Comparison of ENCODE assay signal across 11 cellular contexts in genomic region chr1:27633298-27633610, GRCh38. TPM values are rescaled to one million over a fixed set of nuclear protein-coding genes. Genes with fewer than 3 reads are reported as not detected.
A peak's percentile ranks its signal among the peaks of the same experiment; 100 is the strongest.
DNase-seq lines count a peak whose midpoint lies in the region; ATAC-seq, FAIRE-seq and TF ChIP-seq lines count a peak whose summit lies in the region.
"Had no signal": no experiment of that assay in that cellular context is flagged by ENCODE, and none has a peak within 500 bp of the region (broad histone marks: within the 10 kb centered on the region; RNA-seq: fewer than 3 reads in every experiment).

No MANE protein-coding gene starts in this region.

- no peak overlapping the region for H3K23ac ChIP-seq in H1 (ENCODE audit: insufficient read length)

- no peaks in the 10 kb centered on the region for H3K79me1 ChIP-seq in H1 (ENCODE audit: low read depth, low read length)

- 88% methylated on average over 5 of the region's 5 CpGs; no CpG with 5 or more reads in 1 of the 2 experiments for WGBS in H1 (ENCODE audit: extremely low coverage in 1 of 2, insufficient coverage in 1 of 2, insufficient read length in 1 of 2, insufficient replicate concordance in 2 of 2, low coverage in 1 of 2, low lambda C conversion rate in 2 of 2, missing lambda C conversion rate in 1 of 2), 2 experiments

- no peak for ATAC-seq in stimulated activated memory B cell treated with anti-CD40 and anti-IgM and Interleukin-4, amounts not matched to agents 10 μg/mL and 1 μg/mL and 100 μg/mL, for 72 hours
- ATAC-seq in GM21360 (IDR thresholded peaks at IDR 0.05; ENCODE audit: unreplicated experiment), result no peak

- POLR2A ChIA-PET in H1 (lab: Charles Lee; ENCODE audit: partially characterized antibody), result interaction anchor here (1.0 to 1.2 kb wide), 2 partner anchors 11 to 12 kb away, joined by 3 read pairs; no protein-coding TSS in a partner anchor

- H3K14ac ChIP-seq in H1 (ENCODE audit: insufficient read length), result no peak overlapping the region

- H3K4me2 ChIP-seq in Loucy (ENCODE audit: low read depth, low read length, poor library complexity, severe bottlenecking) (peak overlapping the region; percentile 56), H1 (ENCODE audit: insufficient read depth in 1 of 2, low read depth in 2 of 2, low read length in 2 of 2) (no peak overlapping the region)

- no peaks in the 10 kb centered on the region for H3K9me3 Mint-ChIP-seq in stimulated activated memory B cell treated with anti-CD40 and anti-IgM and Interleukin-4, amounts not matched to agents 10 μg/mL and 1 μg/mL and 100 μg/mL, for 72 hours
- H3K9me3 Mint-ChIP-seq in HFFc6, result no peaks in the 10 kb centered on the region

- peak overlapping the region; percentile 20; the same call in 1 of the 2 replicates for H2AK5ac ChIP-seq in H1 (ENCODE audit: low read depth, low read length)

- TF ChIP-seq POLR2A in H1 (IDR thresholded peaks at IDR 0.05; ENCODE audit: control extremely low read depth in 1 of 2, low read depth in 2 of 2, low read length in 2 of 2), result no peak

- no peak overlapping the region for H3K27ac ChIP-seq in H1 (ENCODE audit: low read depth, low read length)

- H2BK120ac ChIP-seq in H1 (replicated peaks; ENCODE audit: low read depth, low read length), result no peak overlapping the region

- DNase-seq in GM12865 (ENCODE audit: low read depth), result no peak
- no peak for DNase-seq in H1 (ENCODE audit: low read depth in 1 of 2, low spot score in 2 of 2)
- DNase-seq in HFFc6, result no peak
- no peak for DNase-seq in MV-4-11 (lab: John Stamatoyannopoulos, UW)
- DNase-seq: DMS153; effector CD8-positive, alpha-beta T cell; MG63; SW 1271 had no signal

- H3K23me2 ChIP-seq in H1 (ENCODE audit: low read depth, low read length), result peaks cover 6% of the 10 kb centered on the region; the same call in 1 of the 2 replicates

- TF ChIP-seq RAD21 in H1 (IDR thresholded peaks at IDR 0.05 in 1 of 2, conservative IDR thresholded peaks at IDR 0.05 in 1 of 2; ENCODE audit: low read depth in 2 of 2, low read length in 2 of 2), result no peak

- H3K18ac ChIP-seq in H1 (ENCODE audit: extremely low read depth, low read length), result no peak overlapping the region

- H3K4me1 ChIP-seq in Loucy (ENCODE audit: insufficient read depth, low read length, poor library complexity, severe bottlenecking) (peaks cover 60% of the 10 kb centered on the region), H1 (replicated peaks in 1 of 4; ENCODE audit: control insufficient read depth in 3 of 4, insufficient read depth in 4 of 4, low read length in 3 of 4) (peaks cover 0 to 12% (median 4%) of the 10 kb centered on the region in 4 experiments; a peak in 6 of 7 replicates)

- H3F3A ChIP-seq in Loucy (ENCODE audit: low read depth), result no peaks in the 10 kb centered on the region; the same call in 1 of the 2 replicates

- no peak overlapping the region for H2BK5ac ChIP-seq in H1 (ENCODE audit: low read depth, low read length)

- no peak overlapping the region for H2BK15ac ChIP-seq in H1 (ENCODE audit: low read length)

- H3K79me2 ChIP-seq in Loucy (ENCODE audit: insufficient read depth, low read length), result no peaks in the 10 kb centered on the region
- H3K79me2 ChIP-seq in H1 (ENCODE audit: control insufficient read depth in 1 of 2, insufficient read depth in 2 of 2, low read length in 2 of 2), result no peaks in the 10 kb centered on the region

- TF ChIP-seq CTCF in GM12865 (IDR thresholded peaks at IDR 0.05; ENCODE audit: insufficient read depth, low read depth, low read length, missing control alignments), result no peak
- no peak for TF ChIP-seq CTCF in Loucy (conservative IDR thresholded peaks at IDR 0.05; ENCODE audit: low read length)
- no peak for TF ChIP-seq CTCF in H1 (IDR thresholded peaks at IDR 0.05; ENCODE audit: control extremely low read depth in 1 of 3, insufficient read depth in 1 of 3, low read depth in 1 of 3, low read length in 3 of 3)
- no peak for TF ChIP-seq CTCF in HFFc6 (IDR thresholded peaks at IDR 0.05)

- CTCF ChIA-PET in H1 (lab: Charles Lee; ENCODE audit: partially characterized antibody), result interaction anchor here (0.8 to 5.3 kb wide), 5 partner anchors 10 to 24 kb away, joined by 3 to 49 read pairs (median 4); no protein-coding TSS in a partner anchor

- 0 out of 2 replicates have a peak overlapping the region, but pooled peaks have one; percentile 2 for H2BK12ac ChIP-seq in H1 (ENCODE audit: low read depth, low read length)

- no peak overlapping the region for H3K56ac ChIP-seq in H1 (replicated peaks; ENCODE audit: insufficient read length, low read depth, low read length)

- no peak overlapping the region for H4K5ac ChIP-seq in H1 (ENCODE audit: insufficient read length, low read depth, low read length)

- no peaks in the 10 kb centered on the region for H3K27me3 ChIP-seq in Loucy (ENCODE audit: insufficient read depth, low read length, poor library complexity, severe bottlenecking)
- H3K27me3 ChIP-seq in H1 (replicated peaks in 1 of 4; ENCODE audit: control insufficient read depth in 3 of 4, extremely low read depth in 1 of 4, insufficient read depth in 3 of 4, low read length in 3 of 4), result peaks cover 19 to 36% (median 31%) of the 10 kb centered on the region in 4 experiments
- H3K27me3 ChIP-seq: MG63 had no signal

- H3K9me3 ChIP-seq in Loucy (ENCODE audit: insufficient read depth, low read depth, low read length) (no peaks in the 10 kb centered on the region), H1 (ENCODE audit: insufficient read depth in 2 of 2, low read depth in 1 of 2, low read length in 1 of 2) (no peaks in the 10 kb centered on the region)
- H3K9me3 ChIP-seq: MG63 had no signal

- no peak for TF ChIP-seq EP300 in H1 (IDR thresholded peaks at IDR 0.05; ENCODE audit: borderline replicate concordance in 1 of 2, low read depth in 2 of 2, low read length in 2 of 2)

- H3K4me3 ChIP-seq in GM12865 (ENCODE audit: low read depth, low read length), result peak overlapping the region; percentile 49
- peak overlapping the region; percentile 65 for H3K4me3 ChIP-seq in Loucy (ENCODE audit: low read length, poor library complexity, severe bottlenecking)
- H3K4me3 ChIP-seq in H1 (ENCODE audit: extremely low read depth in 1 of 4, insufficient read depth in 2 of 4, low read depth in 3 of 4, low read length in 4 of 4), result no peak overlapping the region
- H3K4me3 ChIP-seq: MG63 had no signal

- no peak overlapping the region for H3K4ac ChIP-seq in H1 (replicated peaks; ENCODE audit: insufficient read length, low read depth, low read length)

- H4K91ac ChIP-seq in H1 (replicated peaks; ENCODE audit: insufficient read length, low read length), result no peak overlapping the region

- H3K27ac Mint-ChIP-seq in stimulated activated memory B cell treated with anti-CD40 and anti-IgM and Interleukin-4, amounts not matched to agents 10 μg/mL and 1 μg/mL and 100 μg/mL, for 72 hours, result peak overlapping the region; percentile 88
- no peak overlapping the region for H3K27ac Mint-ChIP-seq in HFFc6

- no peak overlapping the region; the same call in 1 of the 2 replicates for H4K8ac ChIP-seq in H1 (ENCODE audit: extremely low read depth, insufficient read depth, low read length)

- no peak overlapping the region for H2AFZ ChIP-seq in Loucy (ENCODE audit: low read length)
- no peak overlapping the region for H2AFZ ChIP-seq in H1 (ENCODE audit: low read length)

- peaks cover 84% of the 10 kb centered on the region for H3K4me1 Mint-ChIP-seq in stimulated activated memory B cell treated with anti-CD40 and anti-IgM and Interleukin-4, amounts not matched to agents 10 μg/mL and 1 μg/mL and 100 μg/mL, for 72 hours
- H3K4me1 Mint-ChIP-seq in HFFc6 (ENCODE audit: low read depth), result peaks cover 11% of the 10 kb centered on the region

- H3K36me3 Mint-ChIP-seq in stimulated activated memory B cell treated with anti-CD40 and anti-IgM and Interleukin-4, amounts not matched to agents 10 μg/mL and 1 μg/mL and 100 μg/mL, for 72 hours, result no peaks in the 10 kb centered on the region
- no peaks in the 10 kb centered on the region for H3K36me3 Mint-ChIP-seq in HFFc6 (ENCODE audit: low read depth)

- FAIRE-seq in H1 (lab: Jason Lieb, UNC), result no peak

- no peaks in the 10 kb centered on the region for H4K20me1 ChIP-seq in Loucy (ENCODE audit: insufficient read depth, low read length, poor library complexity, severe bottlenecking)
- no peaks in the 10 kb centered on the region for H4K20me1 ChIP-seq in H1 (replicated peaks in 1 of 2; ENCODE audit: control insufficient read depth in 1 of 2, insufficient read depth in 2 of 2, low read length in 2 of 2)

- peak overlapping the region; percentile 44 for H3K4me3 Mint-ChIP-seq in stimulated activated memory B cell treated with anti-CD40 and anti-IgM and Interleukin-4, amounts not matched to agents 10 μg/mL and 1 μg/mL and 100 μg/mL, for 72 hours
- no peak overlapping the region for H3K4me3 Mint-ChIP-seq in HFFc6

- peak overlapping the region; percentile 73 for H3K9ac ChIP-seq in Loucy (ENCODE audit: low read depth, low read length, poor library complexity, severe bottlenecking)
- no peak overlapping the region for H3K9ac ChIP-seq in H1 (replicated peaks in 1 of 4; ENCODE audit: extremely low read depth in 1 of 4, low read depth in 3 of 4, low read length in 3 of 4)

- H2BK20ac ChIP-seq in H1 (ENCODE audit: low read length), result no peak overlapping the region

- H3K27me3 Mint-ChIP-seq in stimulated activated memory B cell treated with anti-CD40 and anti-IgM and Interleukin-4, amounts not matched to agents 10 μg/mL and 1 μg/mL and 100 μg/mL, for 72 hours, result no peaks in the 10 kb centered on the region
- peaks cover 19% of the 10 kb centered on the region for H3K27me3 Mint-ChIP-seq in HFFc6 (ENCODE audit: insufficient read depth)

- H3K36me3 ChIP-seq in Loucy (ENCODE audit: insufficient read depth, low read length), result no peaks in the 10 kb centered on the region
- H3K36me3 ChIP-seq in H1 (ENCODE audit: control insufficient read depth in 2 of 4, insufficient read depth in 4 of 4, low read length in 3 of 4), result no peaks in the 10 kb centered on the region
- H3K36me3 ChIP-seq: MG63 had no signal

- no peaks in the 10 kb centered on the region for H3K9me2 ChIP-seq in Loucy (replicated peaks; ENCODE audit: low read depth, low read length)

RNA-seq across cellular contexts. Expression of gene FGR, which starts 1.7 kb away (rescaled TPM):
- total RNA-seq in H1 (2021; fragmentation: NEBNext Ultra II Directional; extraction: Animal tissue kit (Norgen Biotek cat#: 25700)), result 0.22 and 0.36 TPM in 2 replicates
- polyA plus RNA-seq in H1 (2011; rRNA removed), result 0.86 and 0.95 TPM in 2 replicates
- polyA plus RNA-seq in H1 (2011; cell fraction: cytosol; rRNA removed), result 0.62 TPM
- 1.6 TPM for polyA plus RNA-seq in H1 (2011; cell fraction: nucleus; rRNA removed)
- 0.39 to 0.50 TPM (median 0.42 TPM) in 3 of 4 replicates, not detected in the other for polyA plus RNA-seq in H1 (2012, experiment 1 of 2)
- polyA plus RNA-seq in H1 (2012, experiment 2 of 2), result 0.18 TPM
- 0.34 TPM for polyA plus RNA-seq in H1 (2013, experiment 1 of 2)
- 0.33 TPM for polyA plus RNA-seq in H1 (2013, experiment 2 of 2)
- polyA minus RNA-seq in H1 (2011; rRNA and poly(A)+ RNA removed), result 0.57 and 1.2 TPM in 2 replicates
- not detected for polyA minus RNA-seq in H1 (2011; cell fraction: cytosol; rRNA and poly(A)+ RNA removed)
- polyA minus RNA-seq in H1 (2011; cell fraction: nucleus; rRNA and poly(A)+ RNA removed), result 0.60 TPM
- not detected for total RNA-seq in HFFc6 (2021; fragmentation: NEBNext Ultra II Directional; extraction: Animal tissue kit (Norgen Biotek cat#: 25700))

RNA-seq across cellular contexts. Expression of gene AHDC1, which starts 29.3 kb away (rescaled TPM):
- 35.1 and 39.4 TPM in 2 replicates for total RNA-seq in H1 (2021; fragmentation: NEBNext Ultra II Directional; extraction: Animal tissue kit (Norgen Biotek cat#: 25700))
- 4.4 and 8.6 TPM in 2 replicates for polyA plus RNA-seq in H1 (2011; rRNA removed)
- 3.3 TPM for polyA plus RNA-seq in H1 (2011; cell fraction: cytosol; rRNA removed)
- 17.1 TPM for polyA plus RNA-seq in H1 (2011; cell fraction: nucleus; rRNA removed)
- 18.4 to 23.0 TPM (median 21.1 TPM) in 4 replicates for polyA plus RNA-seq in H1 (2012, experiment 1 of 2)
- 17.0 TPM for polyA plus RNA-seq in H1 (2012, experiment 2 of 2)
- polyA plus RNA-seq in H1 (2013, experiment 1 of 2), result 11.2 TPM
- polyA plus RNA-seq in H1 (2013, experiment 2 of 2), result 11.1 TPM
- polyA minus RNA-seq in H1 (2011; rRNA and poly(A)+ RNA removed), result 4.4 and 6.1 TPM in 2 replicates
- polyA minus RNA-seq in H1 (2011; cell fraction: cytosol; rRNA and poly(A)+ RNA removed), result 11.9 TPM
- polyA minus RNA-seq in H1 (2011; cell fraction: nucleus; rRNA and poly(A)+ RNA removed), result 10.5 TPM
- total RNA-seq in HFFc6 (2021; fragmentation: NEBNext Ultra II Directional; extraction: Animal tissue kit (Norgen Biotek cat#: 25700)), result 10 to 100 TPM; 30.7 to 53.2 (median 34.7) TPM

RNA-seq across cellular contexts. Expression of gene IFI6, which starts 38.7 kb away (rescaled TPM):
- total RNA-seq in H1 (2021; fragmentation: NEBNext Ultra II Directional; extraction: Animal tissue kit (Norgen Biotek cat#: 25700)), result 4.9 and 6.1 TPM in 2 replicates
- 13.0 and 13.2 TPM in 2 replicates for polyA plus RNA-seq in H1 (2011; rRNA removed)
- 12.3 TPM for polyA plus RNA-seq in H1 (2011; cell fraction: cytosol; rRNA removed)
- polyA plus RNA-seq in H1 (2011; cell fraction: nucleus; rRNA removed), result 8.3 TPM
- polyA plus RNA-seq in H1 (2012, experiment 1 of 2), result 9.7 to 19.5 TPM (median 15.7 TPM) in 4 replicates
- 15.5 TPM for polyA plus RNA-seq in H1 (2012, experiment 2 of 2)
- polyA plus RNA-seq in H1 (2013, experiment 1 of 2), result 9.2 TPM
- polyA plus RNA-seq in H1 (2013, experiment 2 of 2), result 11.9 TPM
- 0.79 and 1.7 TPM in 2 replicates for polyA minus RNA-seq in H1 (2011; rRNA and poly(A)+ RNA removed)
- polyA minus RNA-seq in H1 (2011; cell fraction: cytosol; rRNA and poly(A)+ RNA removed), result 2.9 TPM
- polyA minus RNA-seq in H1 (2011; cell fraction: nucleus; rRNA and poly(A)+ RNA removed), result 1.9 TPM
- total RNA-seq in HFFc6 (2021; fragmentation: NEBNext Ultra II Directional; extraction: Animal tissue kit (Norgen Biotek cat#: 25700)), result 10 to 100 TPM; 16.7 to 23.8 (median 20.5) TPM

Comparison
In these comparisons a context has a peak if more than half of its experiments do, and no peak if none do; other contexts are left out.
1. H3K4me3 ChIP-seq: peak in GM12865 (single experiment) and Loucy (single experiment); none in H1 (0 of 4).